Comparison of ENCODE assay signal across 9 cellular contexts in the genomic region with DNA sequence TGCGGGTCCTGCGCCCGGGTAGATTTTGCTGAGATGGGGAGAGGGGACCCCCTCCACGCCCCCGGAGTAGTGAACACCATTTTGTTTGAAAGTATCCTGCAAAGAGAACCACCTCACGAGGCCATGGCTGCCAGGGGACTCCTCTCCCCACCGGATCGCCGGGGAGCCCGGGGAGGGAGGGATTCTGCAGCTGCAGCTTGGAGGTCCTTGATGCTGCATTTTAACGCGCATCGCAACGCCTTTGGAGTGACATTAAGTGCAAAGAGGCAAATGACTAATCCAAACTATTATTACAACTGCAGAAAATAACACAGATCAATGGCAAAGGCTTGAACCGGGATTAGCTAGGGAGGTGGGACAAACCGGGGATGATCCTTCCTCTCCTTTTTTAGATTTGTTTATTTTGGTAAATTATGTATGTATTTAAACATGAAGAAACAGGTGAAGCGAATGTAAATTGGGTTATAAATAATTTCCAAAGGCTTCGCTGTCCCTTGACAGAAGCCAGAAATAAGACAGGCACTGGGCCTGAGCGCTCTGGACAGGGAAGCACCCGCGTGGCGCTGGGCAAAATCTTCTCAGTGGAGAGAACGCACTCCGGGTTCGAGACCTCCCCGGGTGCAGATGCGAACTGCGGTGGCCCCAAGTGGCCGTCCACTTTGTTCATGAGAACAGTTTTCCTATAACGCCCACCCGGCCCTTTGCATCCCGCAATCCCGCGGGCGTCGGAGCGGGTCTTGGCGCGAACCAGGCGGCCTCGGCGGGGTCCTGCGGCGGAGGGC. TPM values are rescaled to one million over a fixed set of nuclear protein-coding genes. Genes with fewer than 3 reads are reported as not detected.
DNase-seq lines count a peak whose midpoint lies in the region; ATAC-seq and TF ChIP-seq lines count a peak whose summit lies in the region.
"Had no signal": no experiment of that assay in that cellular context is flagged by ENCODE, and none has a peak within 500 bp of the region (broad histone marks: within the 10 kb centered on the region; RNA-seq: fewer than 3 reads in every experiment).

No MANE protein-coding gene starts in this region.

- H4K20me1 ChIP-seq in OCI-LY3 (ENCODE audit: insufficient read depth, low read length), result no peaks in the 10 kb centered on the region

- H3K4me2 ChIP-seq in OCI-LY3 (ENCODE audit: low read length), result peak overlapping the region; percentile 81
- peak overlapping the region; percentile 56 for H3K4me2 ChIP-seq in skeletal muscle satellite cell (ENCODE audit: low read length)

- H3K4me3 ChIP-seq in OCI-LY3 (ENCODE audit: low read length) (no peak overlapping the region; the same call in 1 of the 2 replicates), skeletal muscle satellite cell (ENCODE audit: low read length) (no peak overlapping the region), MG63 (no peak overlapping the region)
- H3K4me3 ChIP-seq: SJSA1 had no signal

- H3K27me3 ChIP-seq in OCI-LY3 (ENCODE audit: low read depth, low read length), result peaks cover 16% of the 10 kb centered on the region
- peaks cover 83% of the 10 kb centered on the region for H3K27me3 ChIP-seq in skeletal muscle satellite cell (ENCODE audit: control insufficient read depth, insufficient read depth, low read length)
- peaks cover 59% of the 10 kb centered on the region for H3K27me3 ChIP-seq in MG63

- peak; percentile 36 to 54 for DNase-seq in NCI-H524 (lab: John Stamatoyannopoulos, UW)
- no peak for DNase-seq in NCI-H524 treated with DMSO at 0.1 percent for 48 hours (lab: John Stamatoyannopoulos, UW)
- DNase-seq in globus pallidus (ENCODE audit: low spot score), result peak; percentile 36
- no peak for DNase-seq in MG63

- TF ChIP-seq CTCF in OCI-LY3 (IDR thresholded peaks at IDR 0.05; ENCODE audit: low read depth, low read length), result no peak

- no peaks in the 10 kb centered on the region for H3K9me3 ChIP-seq in OCI-LY3 (ENCODE audit: insufficient read depth, low read length)
- H3K9me3 ChIP-seq in skeletal muscle satellite cell (replicated peaks; ENCODE audit: low read length), result no peaks in the 10 kb centered on the region
- no peaks in the 10 kb centered on the region for H3K9me3 ChIP-seq in MG63
- H3K9me3 ChIP-seq: SJSA1 had no signal

- H3K9ac ChIP-seq in OCI-LY3 (ENCODE audit: low read length) (no peak overlapping the region), skeletal muscle satellite cell (ENCODE audit: low read depth, low read length) (no peak overlapping the region)

- H3K36me3 ChIP-seq in OCI-LY3 (replicated peaks; ENCODE audit: low read depth, low read length) (no peaks in the 10 kb centered on the region), skeletal muscle satellite cell (ENCODE audit: insufficient read depth, low read length) (no peaks in the 10 kb centered on the region), MG63 (no peaks in the 10 kb centered on the region)
- H3K36me3 ChIP-seq: SJSA1 had no signal

- H3K27ac ChIP-seq in OCI-LY3 (ENCODE audit: low read length), result no peak overlapping the region
- H3K27ac ChIP-seq: SJSA1 had no signal

- H3K4me1 ChIP-seq in OCI-LY3 (ENCODE audit: low read length), result 0 out of 2 replicates have a peak, but pooled peaks cover 4% of the 10 kb centered on the region
- H3K4me1 ChIP-seq in skeletal muscle satellite cell (ENCODE audit: control insufficient read depth, insufficient read depth, low read length), result peaks cover 6% of the 10 kb centered on the region

- ATAC-seq in GM21717 (IDR thresholded peaks at IDR 0.05; ENCODE audit: unreplicated experiment) (no peak), GM21576 (IDR thresholded peaks at IDR 0.05; ENCODE audit: unreplicated experiment) (no peak)

- no peaks in the 10 kb centered on the region for H3K79me2 ChIP-seq in OCI-LY3 (ENCODE audit: low read length)

- H2AFZ ChIP-seq in OCI-LY3 (ENCODE audit: low read depth, low read length), result no peak overlapping the region

RNA-seq across cellular contexts. Expression of gene DPYSL5, which starts 0.9 kb away (rescaled TPM):
- 0.22 TPM in 1 of 2 replicates, not detected in the other for total RNA-seq in skeletal muscle satellite cell (2012; rRNA removed)
- total RNA-seq in MG63 (2014; rRNA removed; shearing (Covaris generic); ENCODE audit: low replicate concordance), result not detected in 2 replicates
- total RNA-seq: SJSA1 had no signal

Comparison
In these comparisons a context has a peak if more than half of its experiments do, and no peak if none do; other contexts are left out.
1. DNase-seq: peak in NCI-H524 (2 of 2) and globus pallidus (single experiment); none in NCI-H524 treated with DMSO at 0.1 percent for 48 hours (single experiment) and MG63 (single experiment).